8 cellular contexts compared by ENCODE assay signal in genomic region chr21:43659136-43660000, GRCh38. TPM values are rescaled to one million over a fixed set of nuclear protein-coding genes. Genes with fewer than 3 reads are reported as not detected.
DNase-seq lines count a peak whose midpoint lies in the region; ATAC-seq and TF ChIP-seq lines count a peak whose summit lies in the region.

HSF2BP (minus strand) TSS chr21:43659488; CDS start chr21:43658096, 1,392 bp downstream.
RRP1B (plus strand) TSS chr21:43659560; CDS start chr21:43659665, 105 bp downstream.

- no peak for TF ChIP-seq CTCF in parathyroid adenoma (IDR thresholded peaks at IDR 0.05)

- H3K9me3 Mint-ChIP-seq in activated naive CD8-positive, alpha-beta T cell treated with anti-CD3 and anti-CD28 coated beads, Interleukin-2, amount 10 ng/mL, durations not matched to agents 7 days and 5 days = no peaks in the 10 kb centered on the region

- H3K4me1 ChIP-seq in parathyroid adenoma (peaks cover 5% of the 10 kb centered on the region), thymus (ENCODE audit: control insufficient read depth, insufficient read depth, low read length) (peaks cover 6% of the 10 kb centered on the region)

- peaks cover 9% of the 10 kb centered on the region for H3K36me3 Mint-ChIP-seq in activated naive CD8-positive, alpha-beta T cell treated with anti-CD3 and anti-CD28 coated beads, Interleukin-2, amount 10 ng/mL, durations not matched to agents 7 days and 5 days

- intact Hi-C loops in cardiac septum (cut with DNase I) = loop anchor here (2.0 kb wide), 1 partner anchor 129 kb away; the partner anchor contains the start of gene RRP1

- peak within 1 kb of the TSS; percentile 64 for H3K4me2 ChIP-seq in parathyroid adenoma (ENCODE audit: low read length)

- ATAC-seq in activated naive CD8-positive, alpha-beta T cell treated with anti-CD3 and anti-CD28 coated beads, Interleukin-2, amount 10 ng/mL, durations not matched to agents 7 days and 5 days (ENCODE audit: low read depth) = peak; percentile 91

- H3K27me3 ChIP-seq in parathyroid adenoma (ENCODE audit: control insufficient read depth, insufficient read depth, low read length) (no peaks in the 10 kb centered on the region), thymus (ENCODE audit: control insufficient read depth, insufficient read depth) (no peaks in the 10 kb centered on the region)

- H3K4me3 Mint-ChIP-seq in activated naive CD8-positive, alpha-beta T cell treated with anti-CD3 and anti-CD28 coated beads, Interleukin-2, amount 10 ng/mL, durations not matched to agents 7 days and 5 days = peak within 1 kb of the TSS; percentile 87

- H3K27ac Mint-ChIP-seq in activated naive CD8-positive, alpha-beta T cell treated with anti-CD3 and anti-CD28 coated beads, Interleukin-2, amount 10 ng/mL, durations not matched to agents 7 days and 5 days = peak within 1 kb of the TSS; percentile 89

- H3K27ac ChIP-seq in parathyroid adenoma (peak within 1 kb of the TSS; percentile 62), thymus (ENCODE audit: low read depth) (peak within 1 kb of the TSS; percentile 92)

- peak; percentile 80 for DNase-seq in GDM1 (lab: John Stamatoyannopoulos, UW)
- peak; percentile 84 for DNase-seq in HCEC 1CT
- peak; percentile 59 for DNase-seq in NCI-H1048 (lab: John Stamatoyannopoulos, UW)
- DNase-seq in SKM-1 treated with dmso at 0.1 percent for 144 hours (lab: John Stamatoyannopoulos, UW; ENCODE audit: unreplicated experiment) = peak; percentile 81
- peak; percentile 93 for DNase-seq in activated naive CD8-positive, alpha-beta T cell treated with anti-CD3 and anti-CD28 coated beads, Interleukin-2, amount 10 ng/mL, durations not matched to agents 7 days and 5 days
- DNase-seq in cardiac septum (ENCODE audit: low spot score) = peak; percentile 86

- POLR2A ChIA-PET in activated naive CD8-positive, alpha-beta T cell treated with anti-CD3 and anti-CD28 coated beads, Interleukin-2, amount 10 ng/mL, durations not matched to agents 7 days and 5 days (lab: Charles Lee) = interaction anchor here (0.6 to 2.2 kb wide), 7 partner anchors 14 to 1098 kb away, joined by 3 to 13 read pairs (median 3); no protein-coding TSS in a partner anchor

- no peaks in the 10 kb centered on the region for H3K9me3 ChIP-seq in parathyroid adenoma (ENCODE audit: control insufficient read depth, low read length)
- no peaks in the 10 kb centered on the region for H3K9me3 ChIP-seq in thymus (ENCODE audit: control insufficient read depth)

- H3K4me1 Mint-ChIP-seq in activated naive CD8-positive, alpha-beta T cell treated with anti-CD3 and anti-CD28 coated beads, Interleukin-2, amount 10 ng/mL, durations not matched to agents 7 days and 5 days = peaks cover 23% of the 10 kb centered on the region

- H3K79me2 ChIP-seq in parathyroid adenoma = no peaks in the 10 kb centered on the region

- H3K4me3 ChIP-seq in parathyroid adenoma (ENCODE audit: low read depth, low read length) = peak within 1 kb of the TSS; percentile 69
- H3K4me3 ChIP-seq in thymus (ENCODE audit: low read length) = peak within 1 kb of the TSS; percentile 95

- H3K27me3 Mint-ChIP-seq in activated naive CD8-positive, alpha-beta T cell treated with anti-CD3 and anti-CD28 coated beads, Interleukin-2, amount 10 ng/mL, durations not matched to agents 7 days and 5 days = no peaks in the 10 kb centered on the region

- H3K36me3 ChIP-seq in parathyroid adenoma (ENCODE audit: control insufficient read depth, insufficient read depth, low read length) (no peaks in the 10 kb centered on the region), thymus (ENCODE audit: control insufficient read depth, insufficient read depth) (peaks cover 3% of the 10 kb centered on the region)

- peak within 1 kb of the TSS; percentile 84 for H2AFZ ChIP-seq in parathyroid adenoma

- H3K9ac ChIP-seq in parathyroid adenoma = no peak within 1 kb of the TSS

- WGBS in thymus = 10% methylated on average over 92 of the region's 92 CpGs

RNA-seq across cellular contexts. Expression of gene HSF2BP, which starts in this region (rescaled TPM):
- total RNA-seq in activated naive CD8-positive, alpha-beta T cell treated with anti-CD3 and anti-CD28 coated beads, Interleukin-2, amount 10 ng/mL, durations not matched to agents 7 days and 5 days = under 1 TPM; 0.31 to 0.64 TPM
- total RNA-seq in cardiac septum = not detected
- 0.71 TPM for polyA plus RNA-seq in thymus

RNA-seq across cellular contexts. Expression of gene RRP1B, which starts in this region (rescaled TPM):
- 10 to 100 TPM; 44.2 to 46.6 TPM for total RNA-seq in activated naive CD8-positive, alpha-beta T cell treated with anti-CD3 and anti-CD28 coated beads, Interleukin-2, amount 10 ng/mL, durations not matched to agents 7 days and 5 days
- 8.7 TPM for total RNA-seq in cardiac septum
- 18.4 TPM for polyA plus RNA-seq in thymus

Comparison
In these comparisons a context has a peak if more than half of its experiments do, and no peak if none do; other contexts are left out.
1. Peak in every context shown above with its lines: DNase-seq, ATAC-seq, H3K4me3 ChIP-seq and H3K27ac ChIP-seq.